ENCODE assay signal across 8 cellular contexts in the genomic region with DNA sequence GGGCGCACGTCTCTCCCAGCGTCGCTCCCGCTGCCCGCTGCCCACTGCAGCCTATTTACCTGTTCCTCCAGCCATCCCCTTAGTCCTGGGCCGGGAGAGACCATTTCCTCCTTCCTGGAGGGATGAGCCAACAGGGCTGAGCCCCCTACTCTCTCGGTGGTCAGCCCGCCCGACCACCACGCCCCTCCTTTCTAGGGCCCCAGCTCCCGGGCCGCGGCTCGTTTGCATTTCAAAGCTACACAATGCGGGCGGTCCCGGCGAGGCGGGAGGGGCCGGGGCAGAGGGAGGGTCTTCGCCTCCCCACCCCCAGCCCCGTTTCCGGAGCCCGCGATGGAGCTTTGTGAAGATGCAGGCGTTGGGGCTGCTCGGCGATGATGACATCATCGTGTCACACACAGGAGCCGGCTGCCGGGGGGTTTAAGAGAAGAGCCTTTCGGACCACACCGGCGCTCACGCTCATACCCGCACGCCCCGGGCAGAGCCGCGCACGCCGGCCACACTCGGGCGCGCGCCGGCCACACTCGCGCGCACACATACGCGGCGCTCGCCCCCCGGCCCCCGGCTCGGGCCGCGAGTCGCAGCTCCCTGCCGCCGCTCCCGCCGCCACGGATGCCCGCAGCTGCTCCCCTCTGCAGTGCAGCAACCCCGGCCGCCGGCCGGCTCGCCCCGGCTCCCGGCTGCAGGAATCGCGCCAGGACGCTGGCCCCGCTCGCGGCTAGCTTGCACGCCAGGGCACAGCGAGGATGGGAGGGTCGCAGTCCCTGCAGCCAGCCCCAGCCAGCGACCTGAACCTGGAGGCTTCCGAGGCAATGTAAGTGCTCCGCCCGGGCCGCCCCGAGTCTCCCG.
DNase-seq lines count a peak whose midpoint lies in the region; ATAC-seq and TF ChIP-seq lines count a peak whose summit lies in the region.

No MANE protein-coding gene starts in this region.

- BruUV-seq in Calu3 (replicated peaks; lab: Mats Ljungman, UMichigan), result no TSS peak

- CTCF ChIA-PET in Calu3 (lab: Charles Lee), result no interaction called here
- CTCF ChIA-PET in activated CD4-positive, alpha-beta memory T cell treated with anti-CD3 and anti-CD28 coated beads for 36 hours (lab: Charles Lee), result no interaction called here

- H3K4me1 Mint-ChIP-seq in Calu3 (ENCODE audit: low read depth, unreplicated experiment), result no peaks in the 10 kb centered on the region
- peaks cover 7% of the 10 kb centered on the region for H3K4me1 Mint-ChIP-seq in activated CD4-positive, alpha-beta memory T cell treated with anti-CD3 and anti-CD28 coated beads for 36 hours (ENCODE audit: low read depth)

- H3K4me3 ChIP-seq in NT2/D1 (ENCODE audit: insufficient read length, low read depth), result peak overlapping the region; percentile 77

- peaks cover 13% of the 10 kb centered on the region for H3K36me3 ChIP-seq in NT2/D1 (ENCODE audit: insufficient read depth, insufficient read length, low read length)

- peaks cover 14% of the 10 kb centered on the region for H3K27me3 ChIP-seq in NT2/D1 (ENCODE audit: insufficient read depth, insufficient read length)

- ATAC-seq in sciatic nerve, result peak; percentile 29

- H3K36me3 Mint-ChIP-seq in Calu3 (ENCODE audit: insufficient read depth, unreplicated experiment), result no peaks in the 10 kb centered on the region
- no peaks in the 10 kb centered on the region for H3K36me3 Mint-ChIP-seq in activated CD4-positive, alpha-beta memory T cell treated with anti-CD3 and anti-CD28 coated beads for 36 hours

- intact Hi-C loops in sciatic nerve (cut with DNase I), result no loop called here
- intact Hi-C loops in Calu3 (cut with micrococcal nuclease; ENCODE audit: unreplicated experiment), result no loop called here
- intact Hi-C loops in activated CD4-positive, alpha-beta memory T cell treated with anti-CD3 and anti-CD28 coated beads for 36 hours (cut with micrococcal nuclease), result no loop called here

- peaks cover 10% of the 10 kb centered on the region for H3K4me1 ChIP-seq in NT2/D1 (ENCODE audit: insufficient read depth, insufficient read length)

- H3K9me3 ChIP-seq in NT2/D1 (ENCODE audit: insufficient read depth, low read length), result no peaks in the 10 kb centered on the region

- no peak overlapping the region for H3K27ac Mint-ChIP-seq in Calu3 (ENCODE audit: unreplicated experiment)
- no peak overlapping the region for H3K27ac Mint-ChIP-seq in activated CD4-positive, alpha-beta memory T cell treated with anti-CD3 and anti-CD28 coated beads for 36 hours

- H3K9ac ChIP-seq in NT2/D1 (ENCODE audit: insufficient read length, low read depth), result peak overlapping the region; percentile 90

- DNase-seq in GM03348 (ENCODE audit: low spot score) (peak; percentile 67), NT2/D1 (ENCODE audit: low read depth, low spot score) (peak; percentile 86), glomerular visceral epithelial cell (ENCODE audit: extremely low spot score) (peak; percentile 34), sciatic nerve (ENCODE audit: low spot score) (no peak), Calu3 (no peak), midbrain (lab: John Stamatoyannopoulos, UW) (no peak), activated gamma-delta T cell (lab: John Stamatoyannopoulos, UW) (no peak)
- no peak for DNase-seq in activated CD4-positive, alpha-beta memory T cell treated with anti-CD3 and anti-CD28 coated beads for 36 hours

- POLR2A ChIA-PET in activated CD4-positive, alpha-beta memory T cell treated with anti-CD3 and anti-CD28 coated beads for 36 hours (lab: Charles Lee), result no interaction called here

- no peak overlapping the region for H3K4me3 Mint-ChIP-seq in Calu3 (ENCODE audit: low read depth, unreplicated experiment)
- H3K4me3 Mint-ChIP-seq in activated CD4-positive, alpha-beta memory T cell treated with anti-CD3 and anti-CD28 coated beads for 36 hours, result no peak overlapping the region

- H3K9me3 Mint-ChIP-seq in Calu3 (ENCODE audit: low read depth, unreplicated experiment), result no peaks in the 10 kb centered on the region
- no peaks in the 10 kb centered on the region for H3K9me3 Mint-ChIP-seq in activated CD4-positive, alpha-beta memory T cell treated with anti-CD3 and anti-CD28 coated beads for 36 hours

- no peaks in the 10 kb centered on the region for H3K27me3 Mint-ChIP-seq in Calu3 (ENCODE audit: unreplicated experiment)
- H3K27me3 Mint-ChIP-seq in activated CD4-positive, alpha-beta memory T cell treated with anti-CD3 and anti-CD28 coated beads for 36 hours, result peaks cover 58% of the 10 kb centered on the region

- no peak for TF ChIP-seq CTCF in Calu3 (IDR thresholded peaks at IDR 0.05; ENCODE audit: unreplicated experiment)

Comparison
In these comparisons a context has a peak if more than half of its experiments do, and no peak if none do; other contexts are left out.
1. DNase-seq: peak in GM03348 (single experiment), NT2/D1 (single experiment) and glomerular visceral epithelial cell (single experiment); none in sciatic nerve (single experiment), Calu3 (single experiment), midbrain (single experiment), activated gamma-delta T cell (single experiment) and activated CD4-positive, alpha-beta memory T cell treated with anti-CD3 and anti-CD28 coated beads for 36 hours (single experiment).